In the genomic region with DNA sequence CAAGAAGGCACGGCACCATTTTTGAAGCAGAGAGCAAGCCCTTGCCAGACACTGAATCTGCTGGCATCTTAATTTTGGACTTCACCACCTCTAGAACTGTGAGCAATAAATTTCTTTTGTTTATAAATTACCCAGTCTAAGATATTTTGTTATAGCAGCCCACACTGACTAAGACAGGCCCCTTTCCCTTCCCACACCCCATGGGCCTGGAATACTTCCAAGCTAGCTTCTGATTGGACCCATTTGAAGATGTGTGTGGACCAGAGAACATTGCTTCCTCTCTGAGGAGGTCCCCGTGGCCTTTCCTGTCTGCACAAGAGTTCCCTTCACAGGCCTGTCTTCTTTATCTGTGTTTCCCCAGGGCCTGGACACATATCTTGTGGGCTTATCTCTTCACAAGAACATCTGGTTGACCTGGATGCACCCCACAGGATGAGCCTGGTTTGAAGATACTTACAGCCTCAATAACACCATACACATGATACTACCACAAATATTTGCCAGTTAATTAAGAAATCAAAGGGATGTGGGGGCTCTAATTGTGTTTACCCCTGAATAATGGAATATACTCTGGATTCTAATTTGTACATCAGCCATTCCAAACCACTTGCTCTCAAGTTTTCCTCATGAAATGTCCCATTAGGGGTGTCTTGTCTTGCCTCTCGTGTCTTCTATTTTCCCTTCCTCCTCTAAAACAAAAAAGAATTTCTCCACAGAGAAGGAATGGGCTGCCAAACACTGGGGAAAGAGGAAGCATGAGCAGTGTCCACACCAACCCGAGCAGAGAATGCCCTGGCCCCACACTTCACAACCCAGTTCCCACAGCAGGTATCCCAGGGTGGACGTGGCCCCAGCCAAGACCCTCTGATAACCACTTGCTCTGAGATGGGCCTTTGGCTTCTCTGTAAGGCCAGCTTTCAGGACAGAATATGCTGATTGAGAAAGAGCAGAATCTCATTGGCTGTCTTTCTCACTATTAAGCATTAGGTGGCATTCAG, we compare ENCODE assay signal across 11 cellular contexts. TPM values are rescaled to one million over a fixed set of nuclear protein-coding genes. Genes with fewer than 3 reads are reported as not detected.
DNase-seq lines count a peak whose midpoint lies in the region; ATAC-seq and TF ChIP-seq lines count a peak whose summit lies in the region.
"Had no signal": no experiment of that assay in that cellular context is flagged by ENCODE, and none has a peak within 500 bp of the region (broad histone marks: within the 10 kb centered on the region; RNA-seq: fewer than 3 reads in every experiment).

No MANE protein-coding gene starts in this region.

- no peaks in the 10 kb centered on the region for H3K9me3 ChIP-seq in CD4-positive, alpha-beta T cell (ENCODE audit: control insufficient read depth, low read length)
- no peaks in the 10 kb centered on the region for H3K9me3 ChIP-seq in KOPT-K1 (ENCODE audit: insufficient read depth, low read length, poor library complexity, severe bottlenecking)
- no peaks in the 10 kb centered on the region for H3K9me3 ChIP-seq in adrenal gland (replicated peaks in 1 of 3)
- H3K9me3 ChIP-seq in mucosa of rectum (ENCODE audit: control insufficient read depth in 2 of 2, low read length in 2 of 2): no peaks in the 10 kb centered on the region
- H3K9me3 ChIP-seq in PC-9 (ENCODE audit: insufficient read depth, low read depth): no peaks in the 10 kb centered on the region
- H3K9me3 ChIP-seq: testis had no signal

- no peaks in the 10 kb centered on the region for H3K9me3 Mint-ChIP-seq in CD4-positive, alpha-beta T cell

- no peak overlapping the region for H3K4me2 ChIP-seq in PC-9

- H3K4me1 ChIP-seq in adrenal gland (replicated peaks in 1 of 2) (peaks cover 0 to 5% of the 10 kb centered on the region in 2 donors), mucosa of rectum (ENCODE audit: control insufficient read depth in 2 of 2, insufficient read depth in 2 of 2, low read length in 2 of 2) (no peaks in the 10 kb centered on the region), PC-9 (replicated peaks; ENCODE audit: insufficient read depth) (no peaks in the 10 kb centered on the region)
- H3K4me1 ChIP-seq: testis had no signal

- H3K27ac ChIP-seq in CD4-positive, alpha-beta T cell (ENCODE audit: low read depth, low read length): peak overlapping the region; percentile 34
- peak overlapping the region; percentile 64 for H3K27ac ChIP-seq in KOPT-K1 (ENCODE audit: low read depth, low read length, poor library complexity, severe bottlenecking)
- H3K27ac ChIP-seq in adrenal gland: peak overlapping the region in 3 of 5 donors; percentile 48 to 78 (median 62)
- peak overlapping the region; percentile 26 to 67 for H3K27ac ChIP-seq in mucosa of rectum (ENCODE audit: low read depth in 2 of 2, low read length in 2 of 2)
- no peak overlapping the region for H3K27ac ChIP-seq in PC-9
- H3K27ac ChIP-seq: testis had no signal

- BruUV-seq in PC-9 (replicated peaks; lab: Mats Ljungman, UMichigan): no TSS peak

- peak overlapping the region in 1 of 2 donors; percentile 2 for H3K9ac ChIP-seq in mucosa of rectum (ENCODE audit: low read depth in 1 of 2, low read length in 2 of 2)

- no peak overlapping the region for H2AFZ ChIP-seq in PC-9

- POLR2A ChIA-PET in CD4-positive, alpha-beta T cell (lab: Charles Lee): interaction anchor here (0.7 to 2.1 kb wide), 5 partner anchors 8 to 93 kb away, joined by 3 to 5 read pairs (median 3); no protein-coding TSS in a partner anchor
- POLR2A ChIA-PET in PC-9 (lab: Charles Lee; ENCODE audit: unreplicated experiment): no interaction called here

- H3K27me3 Mint-ChIP-seq in CD4-positive, alpha-beta T cell: no peaks in the 10 kb centered on the region

- peaks cover 71% of the 10 kb centered on the region for H3K36me3 Mint-ChIP-seq in CD4-positive, alpha-beta T cell (ENCODE audit: low read depth)

- H3K27ac Mint-ChIP-seq in CD4-positive, alpha-beta T cell: peak overlapping the region; percentile 86

- H4K20me1 ChIP-seq in PC-9 (ENCODE audit: insufficient read depth): no peaks in the 10 kb centered on the region

- CTCF ChIA-PET in CD4-positive, alpha-beta T cell (lab: Charles Lee): interaction anchor here (1.0 to 1.9 kb wide), 4 partner anchors 9 to 106 kb away, joined by 3 to 5 read pairs (median 4); no protein-coding TSS in a partner anchor
- CTCF ChIA-PET in PC-9 (lab: Charles Lee): no interaction called here

- H3K4me1 Mint-ChIP-seq in CD4-positive, alpha-beta T cell (ENCODE audit: low read depth): peaks cover 72% of the 10 kb centered on the region

- peaks cover 48% of the 10 kb centered on the region for H3K36me3 ChIP-seq in KOPT-K1 (ENCODE audit: insufficient read depth, low read length)
- H3K36me3 ChIP-seq in adrenal gland (replicated peaks in 1 of 2): peaks cover 0 to 22% of the 10 kb centered on the region in 2 donors
- peaks cover 39 to 47% of the 10 kb centered on the region in 2 donors for H3K36me3 ChIP-seq in mucosa of rectum (ENCODE audit: control insufficient read depth in 2 of 2, insufficient read depth in 2 of 2, low read length in 2 of 2)
- no peaks in the 10 kb centered on the region for H3K36me3 ChIP-seq in PC-9 (ENCODE audit: low read depth)

- no peaks in the 10 kb centered on the region for H3F3A ChIP-seq in PC-9 (ENCODE audit: insufficient read depth, low read depth)

- no peaks in the 10 kb centered on the region for H3K79me2 ChIP-seq in PC-9 (ENCODE audit: low read depth)

- H3K27me3 ChIP-seq in CD4-positive, alpha-beta T cell (ENCODE audit: control insufficient read depth, insufficient read depth, low read length): no peaks in the 10 kb centered on the region
- no peaks in the 10 kb centered on the region for H3K27me3 ChIP-seq in adrenal gland
- no peaks in the 10 kb centered on the region for H3K27me3 ChIP-seq in mucosa of rectum (ENCODE audit: control insufficient read depth in 2 of 2, insufficient read depth in 2 of 2, low read length in 2 of 2)
- H3K27me3 ChIP-seq in PC-9 (ENCODE audit: insufficient read depth, low read depth): no peaks in the 10 kb centered on the region
- H3K27me3 ChIP-seq: testis had no signal

- no peak for TF ChIP-seq CTCF in CD4-positive, alpha-beta T cell (IDR thresholded peaks at IDR 0.05)
- TF ChIP-seq CTCF in adrenal gland (IDR thresholded peaks at IDR 0.05) (no peak), PC-9 (conservative IDR thresholded peaks at IDR 0.05) (no peak)

- TF ChIP-seq POLR2A in adrenal gland (IDR thresholded peaks at IDR 0.05): no peak

- H3K4me3 ChIP-seq in adrenal gland: no peak overlapping the region
- no peak overlapping the region for H3K4me3 ChIP-seq in mucosa of rectum (ENCODE audit: low read length in 2 of 2)
- no peak overlapping the region for H3K4me3 ChIP-seq in PC-9
- H3K4me3 ChIP-seq: testis had no signal

- no peak for ATAC-seq in CD4-positive, alpha-beta T cell (ENCODE audit: poor library complexity)
- no peak for ATAC-seq in GM21786 (IDR thresholded peaks at IDR 0.05; ENCODE audit: unreplicated experiment)

- 74 to 86% (median 79%) methylated on average over 5 of the region's 5 CpGs for WGBS in adrenal gland, 4 donors

- no peak for DNase-seq in CD4-positive, alpha-beta T cell
- peak in 1 of 7 donors; percentile 9 for DNase-seq in adrenal gland
- no peak for DNase-seq in anterior cingulate cortex (lab: John Stamatoyannopoulos, UW)
- no peak for DNase-seq in activated gamma-delta T cell (lab: John Stamatoyannopoulos, UW)
- DNase-seq in PC-9: no peak
- DNase-seq: DMS153, NCI-H187, testis had no signal

- intact Hi-C loops in CD4-positive, alpha-beta T cell (cut with DNase I, micrococcal nuclease): no loop called here
- intact Hi-C loops in adrenal gland (cut with DNase I) (no loop called here), PC-9 (cut with micrococcal nuclease; ENCODE audit: unreplicated experiment) (no loop called here)

- no peaks in the 10 kb centered on the region for H3K9me2 ChIP-seq in PC-9 (ENCODE audit: insufficient read depth)

- peak overlapping the region; percentile 72 for H3K4me3 Mint-ChIP-seq in CD4-positive, alpha-beta T cell

RNA-seq across cellular contexts. Expression of a gene that starts 42.5 kb away (rescaled TPM):
- 10 to 100 TPM; 20.1 to 22.8 TPM for total RNA-seq in CD4-positive, alpha-beta T cell
- total RNA-seq in adrenal gland: 100 to 1,000 TPM in 4 of 8 donors, 10 to 100 TPM in 4; 67.6 to 182 (median 101) TPM
- 10 to 100 TPM; 10.8 to 59.3 (median 13.2) TPM for polyA plus RNA-seq in adrenal gland
- total RNA-seq in PC-9 (2021): 57.0 and 67.0 TPM in 2 replicates

RNA-seq across cellular contexts. Expression of a gene that starts 42.5 kb away (rescaled TPM):
- 1 to 10 TPM; 8.5 TPM for total RNA-seq in CD4-positive, alpha-beta T cell
- total RNA-seq in adrenal gland: 10 to 100 TPM in 1 of 8 donors, 1 to 10 TPM in 7; 3.3 to 10.1 (median 7.3) TPM
- polyA plus RNA-seq in adrenal gland: 1 to 10 TPM in 1 of 3 donors, under 1 TPM in 2; 0.17 to 1.3 (median 0.80) TPM
- 5.4 and 6.2 TPM in 2 replicates for total RNA-seq in PC-9 (2021)

RNA-seq across cellular contexts. Expression of a gene that starts 59.4 kb away (rescaled TPM):
- total RNA-seq in CD4-positive, alpha-beta T cell: 10 to 100 TPM; 38.2 to 40.3 TPM
- total RNA-seq in adrenal gland (100 to 1,000 TPM; 154 to 677 (median 337) TPM), PC-9 (2021) (121 and 134 TPM in 2 replicates)
- 100 to 1,000 TPM in 1 of 3 donors, 10 to 100 TPM in 2; 64.5 to 147 (median 87.4) TPM for polyA plus RNA-seq in adrenal gland
